2 cellular contexts compared by ENCODE assay signal in the genomic region with DNA sequence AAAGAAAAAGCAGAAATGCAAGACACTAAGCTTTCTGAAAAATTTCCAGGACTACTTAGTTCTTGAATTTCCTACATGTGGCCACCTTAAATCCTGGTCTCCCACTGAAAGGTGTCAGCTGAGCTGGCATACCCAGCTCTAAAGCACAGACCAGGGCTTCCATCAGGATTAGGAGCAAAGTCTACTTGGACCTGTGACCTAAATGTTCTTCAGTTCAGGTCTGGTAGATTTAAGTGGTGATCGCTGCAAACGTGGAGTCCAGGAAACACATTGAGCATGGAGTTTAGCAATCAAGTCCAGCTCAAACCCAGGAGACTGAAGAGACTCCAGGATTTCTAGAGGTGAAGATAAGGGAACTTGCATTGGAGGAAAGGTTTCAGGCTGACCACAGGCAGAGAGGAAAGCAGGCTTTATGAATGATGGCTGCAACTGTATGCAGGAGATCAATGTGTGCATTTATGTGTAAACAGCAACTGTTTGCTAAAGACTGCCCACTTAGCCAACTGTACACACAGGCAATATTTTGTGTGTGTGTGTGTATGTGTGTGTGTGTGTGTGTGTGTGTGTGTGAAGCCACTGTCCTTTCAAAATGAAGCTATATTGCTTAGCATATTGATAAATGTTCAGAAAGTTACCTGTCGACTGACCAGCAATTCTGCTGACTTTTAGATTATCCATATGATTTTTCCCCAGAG.
TF ChIP-seq lines count a peak whose summit lies in the region.

No MANE protein-coding gene starts in this region.

TF ChIP-seq in HEK293, 187 proteins besides CTCF, POLR2A, EP300 and RAD21 (continued from another document):
- TF ChIP-seq ZNF692 (tag by site-specific recombination; IDR thresholded peaks at IDR 0.05) (no peak), ZNF580 (tag by site-specific recombination; IDR thresholded peaks at IDR 0.05) (no peak)
- TF ChIP-seq, protein P1, sequence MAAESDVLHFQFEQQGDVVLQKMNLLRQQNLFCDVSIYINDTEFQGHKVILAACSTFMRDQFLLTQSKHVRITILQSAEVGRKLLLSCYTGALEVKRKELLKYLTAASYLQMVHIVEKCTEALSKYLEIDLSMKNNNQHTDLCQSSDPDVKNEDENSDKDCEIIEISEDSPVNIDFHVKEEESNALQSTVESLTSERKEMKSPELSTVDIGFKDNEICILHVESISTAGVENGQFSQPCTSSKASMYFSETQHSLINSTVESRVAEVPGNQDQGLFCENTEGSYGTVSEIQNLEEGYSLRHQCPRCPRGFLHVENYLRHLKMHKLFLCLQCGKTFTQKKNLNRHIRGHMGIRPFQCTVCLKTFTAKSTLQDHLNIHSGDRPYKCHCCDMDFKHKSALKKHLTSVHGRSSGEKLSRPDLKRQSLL (tag by site-specific recombination; IDR thresholded peaks at IDR 0.05) = no peak
TF ChIP-seq in HEK293: peak in this region for 1.

TF ChIP-seq in K562, 482 proteins besides CTCF, POLR2A, EP300 and RAD21 (continued from another document):
- TF ChIP-seq, protein P2, sequence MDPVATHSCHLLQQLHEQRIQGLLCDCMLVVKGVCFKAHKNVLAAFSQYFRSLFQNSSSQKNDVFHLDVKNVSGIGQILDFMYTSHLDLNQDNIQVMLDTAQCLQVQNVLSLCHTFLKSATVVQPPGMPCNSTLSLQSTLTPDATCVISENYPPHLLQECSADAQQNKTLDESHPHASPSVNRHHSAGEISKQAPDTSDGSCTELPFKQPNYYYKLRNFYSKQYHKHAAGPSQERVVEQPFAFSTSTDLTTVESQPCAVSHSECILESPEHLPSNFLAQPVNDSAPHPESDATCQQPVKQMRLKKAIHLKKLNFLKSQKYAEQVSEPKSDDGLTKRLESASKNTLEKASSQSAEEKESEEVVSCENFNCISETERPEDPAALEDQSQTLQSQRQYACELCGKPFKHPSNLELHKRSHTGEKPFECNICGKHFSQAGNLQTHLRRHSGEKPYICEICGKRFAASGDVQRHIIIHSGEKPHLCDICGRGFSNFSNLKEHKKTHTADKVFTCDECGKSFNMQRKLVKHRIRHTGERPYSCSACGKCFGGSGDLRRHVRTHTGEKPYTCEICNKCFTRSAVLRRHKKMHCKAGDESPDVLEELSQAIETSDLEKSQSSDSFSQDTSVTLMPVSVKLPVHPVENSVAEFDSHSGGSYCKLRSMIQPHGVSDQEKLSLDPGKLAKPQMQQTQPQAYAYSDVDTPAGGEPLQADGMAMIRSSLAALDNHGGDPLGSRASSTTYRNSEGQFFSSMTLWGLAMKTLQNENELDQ (CRISPR knock-in tag; IDR thresholded peaks at IDR 0.05; ENCODE audit: borderline replicate concordance) = no peak
TF ChIP-seq in K562: peak in this region for 0.
